1 cellular context compared by ENCODE assay signal in genomic region chrX:16779815-16780214, GRCh38.
TF ChIP-seq lines count a peak whose summit lies in the region.
"Not testable (repeated sequence)": the region's sequence is repeated elsewhere in the genome, so short reads cannot be mapped to it uniquely, and the experiment has no call there.

No MANE protein-coding gene starts in this region.

TF ChIP-seq in HepG2, 621 proteins besides CTCF, POLR2A, EP300 and RAD21:
- peak; percentile 12; the same call in 1 of the 2 replicates for TF ChIP-seq HNF1A (IDR thresholded peaks at IDR 0.05; ENCODE audit: low read depth)
- TF ChIP-seq HNF1A (CRISPR knock-in tag; IDR thresholded peaks at IDR 0.05; ENCODE audit: borderline replicate concordance) = not testable (repeated sequence)
- TF ChIP-seq DRAP1 (CRISPR knock-in tag; IDR thresholded peaks at IDR 0.05) = peak; percentile 84
